Comparison of ENCODE assay signal across 16 cellular contexts in genomic region chr13:67619987-67620386, GRCh38.
DNase-seq lines count a peak whose midpoint lies in the region; ATAC-seq and TF ChIP-seq lines count a peak whose summit lies in the region.
"Had no signal": no experiment of that assay in that cellular context is flagged by ENCODE, and none has a peak within 500 bp of the region (broad histone marks: within the 10 kb centered on the region; RNA-seq: fewer than 3 reads in every experiment).

No MANE protein-coding gene starts in this region.

- TF ChIP-seq EP300 in neural cell (conservative IDR thresholded peaks at IDR 0.05; ENCODE audit: poor library complexity, severe bottlenecking) = no peak

- no peaks in the 10 kb centered on the region for H3F3A ChIP-seq in neural cell (ENCODE audit: insufficient read depth, low read length, poor library complexity, severe bottlenecking)

- TF ChIP-seq RAD21 in neural cell (conservative IDR thresholded peaks at IDR 0.05) = no peak

- DNase-seq in DMS53 (lab: John Stamatoyannopoulos, UW) (peak; percentile 55), NCI-H460 (ENCODE audit: extremely low read depth, low read depth) (peak; percentile 34), brain microvascular endothelial cell (peak; percentile 42), testis (no peak), epidermal melanocyte (ENCODE audit: insufficient read length, low spot score) (no peak), NK-92 (lab: John Stamatoyannopoulos, UW; ENCODE audit: unreplicated experiment) (no peak)
- DNase-seq: aorta, foreskin melanocyte, immature natural killer cell, NCI-H1436, NCI-H524 treated with DMSO at 0.1 percent for 48 hours, posterior cingulate gyrus had no signal

- no peak overlapping the region for H3K4me2 ChIP-seq in neural cell (ENCODE audit: low read length)
- H3K4me2 ChIP-seq: BLaER1 had no signal

- TF ChIP-seq CTCF in brain microvascular endothelial cell (IDR thresholded peaks at IDR 0.05; ENCODE audit: low read depth, low read length, missing control alignments) (no peak), neural cell (IDR thresholded peaks at IDR 0.05; ENCODE audit: poor library complexity, severe bottlenecking) (no peak), testis (IDR thresholded peaks at IDR 0.05) (no peak)

- H3K79me2 ChIP-seq in neural cell (replicated peaks; ENCODE audit: insufficient read depth, low read length) = no peaks in the 10 kb centered on the region

- H3K27ac ChIP-seq in brain microvascular endothelial cell = peak overlapping the region; percentile 87
- peak overlapping the region; percentile 10 for H3K27ac ChIP-seq in neural cell (ENCODE audit: low read length)
- H3K27ac ChIP-seq in testis = no peak overlapping the region
- H3K27ac ChIP-seq: BLaER1, tibial nerve had no signal

- H3K9ac ChIP-seq in neural cell (ENCODE audit: low read length) = no peak overlapping the region
- H3K9ac ChIP-seq: BLaER1 had no signal

- no peaks in the 10 kb centered on the region for H4K20me1 ChIP-seq in neural cell (ENCODE audit: insufficient read depth)
- H4K20me1 ChIP-seq: BLaER1 had no signal

- ATAC-seq in GM21447 (IDR thresholded peaks at IDR 0.05; ENCODE audit: unreplicated experiment) = no peak

- in situ Hi-C loops in brain microvascular endothelial cell (cut with HindIII; ENCODE audit: low pct_ligation_motif_present, low sequenced_read_pairs) = no loop called here

- no peak overlapping the region for H2AFZ ChIP-seq in neural cell (ENCODE audit: low read depth, low read length)

- WGBS in testis, 2 donors = 81 to 88% methylated on average over 2 of the region's 2 CpGs

- no peaks in the 10 kb centered on the region for H3K9me2 ChIP-seq in neural cell (ENCODE audit: insufficient read depth, low read length)

- no peak for TF ChIP-seq POLR2A in testis (IDR thresholded peaks at IDR 0.05)

- intact Hi-C loops in testis (cut with DNase I; ENCODE audit: low total_unique reads) = no loop called here

- no peaks in the 10 kb centered on the region for H3K27me3 ChIP-seq in brain microvascular endothelial cell (replicated peaks)
- H3K27me3 ChIP-seq in neural cell (ENCODE audit: insufficient read depth, low read depth, low read length) = no peaks in the 10 kb centered on the region
- no peaks in the 10 kb centered on the region for H3K27me3 ChIP-seq in testis
- H3K27me3 ChIP-seq: BLaER1, tibial nerve had no signal

- H3K4me1 ChIP-seq in testis = no peaks in the 10 kb centered on the region
- H3K4me1 ChIP-seq: BLaER1, tibial nerve had no signal

- H3K4me3 ChIP-seq in brain microvascular endothelial cell (ENCODE audit: low read depth, low read length) (no peak overlapping the region), neural cell (ENCODE audit: low read length) (no peak overlapping the region), testis (no peak overlapping the region)
- H3K4me3 ChIP-seq: BLaER1, tibial nerve had no signal

- H3K9me3 ChIP-seq in neural cell (ENCODE audit: low read length) = no peaks in the 10 kb centered on the region
- no peaks in the 10 kb centered on the region for H3K9me3 ChIP-seq in testis
- H3K9me3 ChIP-seq: BLaER1, tibial nerve had no signal

- H3K36me3 ChIP-seq in brain microvascular endothelial cell (replicated peaks) (no peaks in the 10 kb centered on the region), neural cell (ENCODE audit: insufficient read depth, low read length) (no peaks in the 10 kb centered on the region), testis (ENCODE audit: low read depth, missing control alignments) (no peaks in the 10 kb centered on the region)
- H3K36me3 ChIP-seq: BLaER1, tibial nerve had no signal

TF ChIP-seq in neural cell, 6 proteins besides CTCF, POLR2A, EP300 and RAD21:
- TF ChIP-seq, protein P1, sequence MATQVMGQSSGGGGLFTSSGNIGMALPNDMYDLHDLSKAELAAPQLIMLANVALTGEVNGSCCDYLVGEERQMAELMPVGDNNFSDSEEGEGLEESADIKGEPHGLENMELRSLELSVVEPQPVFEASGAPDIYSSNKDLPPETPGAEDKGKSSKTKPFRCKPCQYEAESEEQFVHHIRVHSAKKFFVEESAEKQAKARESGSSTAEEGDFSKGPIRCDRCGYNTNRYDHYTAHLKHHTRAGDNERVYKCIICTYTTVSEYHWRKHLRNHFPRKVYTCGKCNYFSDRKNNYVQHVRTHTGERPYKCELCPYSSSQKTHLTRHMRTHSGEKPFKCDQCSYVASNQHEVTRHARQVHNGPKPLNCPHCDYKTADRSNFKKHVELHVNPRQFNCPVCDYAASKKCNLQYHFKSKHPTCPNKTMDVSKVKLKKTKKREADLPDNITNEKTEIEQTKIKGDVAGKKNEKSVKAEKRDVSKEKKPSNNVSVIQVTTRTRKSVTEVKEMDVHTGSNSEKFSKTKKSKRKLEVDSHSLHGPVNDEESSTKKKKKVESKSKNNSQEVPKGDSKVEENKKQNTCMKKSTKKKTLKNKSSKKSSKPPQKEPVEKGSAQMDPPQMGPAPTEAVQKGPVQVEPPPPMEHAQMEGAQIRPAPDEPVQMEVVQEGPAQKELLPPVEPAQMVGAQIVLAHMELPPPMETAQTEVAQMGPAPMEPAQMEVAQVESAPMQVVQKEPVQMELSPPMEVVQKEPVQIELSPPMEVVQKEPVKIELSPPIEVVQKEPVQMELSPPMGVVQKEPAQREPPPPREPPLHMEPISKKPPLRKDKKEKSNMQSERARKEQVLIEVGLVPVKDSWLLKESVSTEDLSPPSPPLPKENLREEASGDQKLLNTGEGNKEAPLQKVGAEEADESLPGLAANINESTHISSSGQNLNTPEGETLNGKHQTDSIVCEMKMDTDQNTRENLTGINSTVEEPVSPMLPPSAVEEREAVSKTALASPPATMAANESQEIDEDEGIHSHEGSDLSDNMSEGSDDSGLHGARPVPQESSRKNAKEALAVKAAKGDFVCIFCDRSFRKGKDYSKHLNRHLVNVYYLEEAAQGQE (IDR thresholded peaks at IDR 0.05; ENCODE audit: borderline replicate concordance) = no peak
- no peak for TF ChIP-seq TAF1 (IDR thresholded peaks at IDR 0.05; ENCODE audit: low read depth)
- TF ChIP-seq SMC3 (conservative IDR thresholded peaks at IDR 0.05; ENCODE audit: poor library complexity) = no peak
- no peak for TF ChIP-seq EZH2 (IDR thresholded peaks at IDR 0.05; ENCODE audit: borderline replicate concordance, insufficient read depth, low read length, poor library complexity, severe bottlenecking)
- no peak for TF ChIP-seq MXI1 (conservative IDR thresholded peaks at IDR 0.05; ENCODE audit: poor library complexity, severe bottlenecking)
- TF ChIP-seq POLR2AphosphoS5 (IDR thresholded peaks at IDR 0.05) = no peak

Comparison
In these comparisons a context has a peak if more than half of its experiments do, and no peak if none do; other contexts are left out.
1. DNase-seq: peak in DMS53 (single experiment), NCI-H460 (single experiment) and brain microvascular endothelial cell (single experiment); none in testis (single experiment), epidermal melanocyte (single experiment) and NK-92 (single experiment).
2. H3K27ac ChIP-seq: peak in brain microvascular endothelial cell (single experiment) and neural cell (single experiment); none in testis (0 of 2).